23 cellular contexts compared by ENCODE assay signal in the genomic region with DNA sequence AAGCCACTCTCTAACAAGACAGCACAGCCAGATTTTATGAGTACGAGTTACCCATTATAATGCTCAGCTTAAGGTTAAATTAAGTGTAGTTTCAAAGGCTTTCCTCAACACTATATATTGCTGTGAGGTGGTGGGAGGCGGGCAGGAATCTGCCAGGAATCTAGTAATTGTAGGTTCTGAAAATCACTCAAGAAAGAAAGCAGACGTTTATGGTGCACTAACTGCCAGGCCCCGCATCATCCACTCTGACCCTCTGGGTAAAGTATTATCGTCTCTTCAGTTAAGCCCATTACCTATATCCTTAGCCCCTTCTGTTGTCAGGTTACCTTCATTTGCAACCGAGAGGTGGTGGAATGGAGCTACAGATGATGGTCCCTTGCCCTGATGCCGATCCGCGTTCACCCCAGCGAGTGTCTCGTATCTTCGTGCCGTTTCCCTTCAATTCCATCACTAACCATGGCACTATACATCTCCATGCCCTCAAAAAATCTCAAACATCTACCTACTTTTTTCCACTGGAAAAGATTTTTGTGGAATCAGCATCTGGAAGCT.
"Had no signal": no experiment of that assay in that cellular context is flagged by ENCODE, and none has a peak within 500 bp of the region (broad histone marks: within the 10 kb centered on the region; RNA-seq: fewer than 3 reads in every experiment).

No MANE protein-coding gene starts in this region.

- H3K4me3 ChIP-seq: body of pancreas, gastrocnemius medialis, heart left ventricle, lower lobe of right lung, ovary, right lobe of liver, smooth muscle cell, transverse colon had no signal

- ATAC-seq: body of pancreas, gastrocnemius medialis, heart left ventricle, left cardiac atrium, lower lobe of right lung had no signal

- H3K36me3 ChIP-seq: ovary had no signal

- H3K27ac ChIP-seq: body of pancreas, gastrocnemius medialis, heart left ventricle, lower lobe of right lung, ovary, right lobe of liver, transverse colon had no signal

- H3K9me3 Mint-ChIP-seq: activated B cell treated with CpG ODN at 0.5 μM for 24 hours; activated naive CD8-positive, alpha-beta T cell treated with anti-CD3 and anti-CD28 coated beads for 36 hours; activated T-helper 1 cell treated with anti-CD3 and anti-CD28 coated beads, Interleukin-12 subunit alpha, Interleukin-12 subunit beta, Interleukin-2, Interleukin-4 antibody, amounts not matched to agents 30 ng/mL and 10 ng/mL and 1 ng/mL, durations not matched to agents 14 hours and 24 hours and 36 hours; central memory CD8-positive, alpha-beta T cell; neural crest cell; T-helper 1 cell treated with Interleukin-12 subunit alpha and Interleukin-12 subunit beta and Interleukin-4 antibody, amounts not matched to agents 30 μg/mL and 1 μg/mL, for 36 hours had no signal

- H3K4me1 ChIP-seq: body of pancreas, gastrocnemius medialis, lower lobe of right lung, right lobe of liver had no signal

- H3K4me1 Mint-ChIP-seq: activated B cell treated with CpG ODN at 0.5 μM for 24 hours; activated naive CD8-positive, alpha-beta T cell treated with anti-CD3 and anti-CD28 coated beads for 36 hours; central memory CD8-positive, alpha-beta T cell had no signal

- DNase-seq: activated B cell treated with CpG ODN at 0.5 μM for 24 hours; activated CD4-positive, alpha-beta T cell treated with anti-CD3 and anti-CD28 coated beads, Interleukin-2, amount 50 U/mL, for 1 hour; activated CD8-positive, alpha-beta memory T cell treated with anti-CD3 and anti-CD28 coated beads for 24 hours; activated naive CD8-positive, alpha-beta T cell treated with anti-CD3 and anti-CD28 coated beads for 36 hours; amygdala; body of pancreas; effector CD8-positive, alpha-beta T cell; gastrocnemius medialis; heart left ventricle; left cardiac atrium; lower lobe of right lung; midbrain; ovary; right lobe of liver; stimulated activated CD4-positive, alpha-beta T cell treated with anti-CD3 and anti-CD28 coated beads, Interleukin-4, amount 100 ng/mL, for 4 hours; stimulated activated CD8-positive, alpha-beta memory T cell treated with anti-CD3 and anti-CD28 coated beads, Interleukin-4, amount 100 ng/mL, for 48 hours; stimulated activated naive CD4-positive, alpha-beta T cell treated with Interleukin-2 at 50 U/mL for 16 hours; transverse colon had no signal

- H3K27me3 ChIP-seq: body of pancreas, gastrocnemius medialis, heart left ventricle, ovary, right lobe of liver, transverse colon had no signal

- H3K4me3 Mint-ChIP-seq: activated B cell treated with CpG ODN at 0.5 μM for 24 hours; activated naive CD8-positive, alpha-beta T cell treated with anti-CD3 and anti-CD28 coated beads for 36 hours; activated T-helper 1 cell treated with anti-CD3 and anti-CD28 coated beads, Interleukin-12 subunit alpha, Interleukin-12 subunit beta, Interleukin-2, Interleukin-4 antibody, amounts not matched to agents 30 ng/mL and 10 ng/mL and 1 ng/mL, durations not matched to agents 14 hours and 24 hours and 36 hours; central memory CD8-positive, alpha-beta T cell; neural crest cell; T-helper 1 cell treated with Interleukin-12 subunit alpha and Interleukin-12 subunit beta and Interleukin-4 antibody, amounts not matched to agents 30 μg/mL and 1 μg/mL, for 36 hours had no signal

- H3K27ac Mint-ChIP-seq: activated B cell treated with CpG ODN at 0.5 μM for 24 hours; activated naive CD8-positive, alpha-beta T cell treated with anti-CD3 and anti-CD28 coated beads for 36 hours; activated T-helper 1 cell treated with anti-CD3 and anti-CD28 coated beads, Interleukin-12 subunit alpha, Interleukin-12 subunit beta, Interleukin-2, Interleukin-4 antibody, amounts not matched to agents 30 ng/mL and 10 ng/mL and 1 ng/mL, durations not matched to agents 14 hours and 24 hours and 36 hours; T-helper 1 cell treated with Interleukin-12 subunit alpha and Interleukin-12 subunit beta and Interleukin-4 antibody, amounts not matched to agents 30 μg/mL and 1 μg/mL, for 36 hours had no signal

- H3K27me3 Mint-ChIP-seq: activated B cell treated with CpG ODN at 0.5 μM for 24 hours; activated naive CD8-positive, alpha-beta T cell treated with anti-CD3 and anti-CD28 coated beads for 36 hours; central memory CD8-positive, alpha-beta T cell had no signal

- H3K9me3 ChIP-seq: body of pancreas, gastrocnemius medialis, heart left ventricle, lower lobe of right lung, ovary, right lobe of liver, transverse colon had no signal
